ENCODE assay signal across 23 cellular contexts in the genomic region with DNA sequence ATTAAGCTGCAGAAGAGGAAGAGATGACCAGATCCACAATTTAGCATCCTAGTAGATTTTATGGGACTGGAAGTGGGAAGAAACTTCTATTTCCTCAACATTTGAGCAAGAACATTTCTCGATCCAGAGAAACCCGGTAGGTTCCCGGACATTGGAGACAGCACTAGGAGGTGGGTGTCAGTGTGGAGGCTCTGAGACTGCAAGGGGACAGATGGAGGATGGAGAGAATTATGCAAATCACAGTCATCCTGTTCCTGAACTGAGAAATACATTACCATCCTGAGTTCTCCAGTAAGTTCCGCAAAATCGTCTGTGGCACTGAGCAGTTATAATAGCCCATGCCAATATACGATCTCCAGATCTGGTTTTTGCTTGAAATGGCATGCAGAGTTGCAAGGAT.
"Had no signal": no experiment of that assay in that cellular context is flagged by ENCODE, and none has a peak within 500 bp of the region (broad histone marks: within the 10 kb centered on the region; RNA-seq: fewer than 3 reads in every experiment).

No MANE protein-coding gene starts in this region.

- H2AFZ ChIP-seq: hepatocyte, parathyroid adenoma had no signal

- DNase-seq: activated B cell treated with CpG ODN at 0.5 μM for 24 hours; activated CD4-positive, alpha-beta T cell treated with anti-CD3 and anti-CD28 coated beads, Interleukin-2, amount 50 U/mL, for 1 hour; activated CD8-positive, alpha-beta T cell treated with anti-CD3 and anti-CD28 coated beads for 36 hours; activated naive CD4-positive, alpha-beta T cell; activated T-cell treated with anti-CD3 and anti-CD28 coated beads, Interleukin-2, amount 50 U/mL, for 72 hours; effector CD4-positive, alpha-beta T cell; islet precursor cell; left ventricle myocardium inferior; naive thymus-derived CD4-positive, alpha-beta T cell; nucleus accumbens; psoas muscle; stimulated activated CD4-positive, alpha-beta T cell treated with anti-CD3 and anti-CD28 coated beads, Interleukin-15, amount 100 ng/mL, for 24 hours; stimulated activated naive CD8-positive, alpha-beta T cell treated with anti-CD3 and anti-CD28 coated beads, Interleukin-15, Interleukin-2, amounts not matched to agents 100 U/mL and 50 U/mL, for 24 hours; trophoblast cell had no signal

- H3K4me3 ChIP-seq: hepatocyte, left ventricle myocardium inferior, lung, psoas muscle, smooth muscle cell, thoracic aorta had no signal

- H3K4me1 ChIP-seq: left ventricle myocardium inferior, parathyroid adenoma, psoas muscle had no signal

- ATAC-seq: activated CD8-positive, alpha-beta T cell treated with anti-CD3 and anti-CD28 coated beads for 36 hours; activated T-cell treated with anti-CD3 and anti-CD28 coated beads, Interleukin-2, amount 50 U/mL, for 72 hours; naive thymus-derived CD4-positive, alpha-beta T cell; psoas muscle; stimulated activated naive CD8-positive, alpha-beta T cell treated with anti-CD3 and anti-CD28 coated beads, Interleukin-15, Interleukin-2, amounts not matched to agents 100 U/mL and 50 U/mL, for 24 hours had no signal

- FAIRE-seq: bronchial epithelial cell, frontal cortex, urothelium cell line had no signal

- H3K27ac ChIP-seq: epithelial cell of prostate, hepatocyte, left ventricle myocardium inferior, parathyroid adenoma, psoas muscle, thoracic aorta had no signal

- H3K9me3 ChIP-seq: left ventricle myocardium inferior, psoas muscle, thoracic aorta had no signal

- H3K27me3 ChIP-seq: hepatocyte had no signal

- H3K36me3 ChIP-seq: left ventricle myocardium inferior, thoracic aorta had no signal

- H3K79me2 ChIP-seq: hepatocyte, parathyroid adenoma had no signal

- H3K4me2 ChIP-seq: hepatocyte, smooth muscle cell had no signal

- H3K9ac ChIP-seq: parathyroid adenoma had no signal
